10 cellular contexts compared by ENCODE assay signal in genomic region chr21:14236180-14236579, GRCh38. TPM values are rescaled to one million over a fixed set of nuclear protein-coding genes. Genes with fewer than 3 reads are reported as not detected.
"Had no signal": no experiment of that assay in that cellular context is flagged by ENCODE, and none has a peak within 500 bp of the region (broad histone marks: within the 10 kb centered on the region; RNA-seq: fewer than 3 reads in every experiment).

No MANE protein-coding gene starts in this region.

- H3K27ac Mint-ChIP-seq: IgD-negative memory B cell had no signal

- H3K9ac ChIP-seq: KMS-11 had no signal

- H3K4me3 Mint-ChIP-seq: IgD-negative memory B cell had no signal

- H3K4me3 ChIP-seq: K562 had no signal

- H3K4me1 Mint-ChIP-seq: IgD-negative memory B cell had no signal

- H3K36me3 Mint-ChIP-seq: IgD-negative memory B cell had no signal

- DNase-seq: IMR-90, KBM-7, KG1 had no signal

- H3K27ac ChIP-seq: HL-60, KMS-11 had no signal

- H3K9me3 Mint-ChIP-seq: IgD-negative memory B cell had no signal

- H3K27me3 Mint-ChIP-seq: IgD-negative memory B cell had no signal

- ATAC-seq: HepG2, K562 had no signal

- H3K4me2 ChIP-seq: KMS-11 had no signal

RNA-seq across cellular contexts. Expression of gene RBM11, which starts 20.2 kb away (rescaled TPM):
- total RNA-seq: HT-29 had no signal

RNA-seq across cellular contexts. Expression of gene LIPI, which starts 25.4 kb away (rescaled TPM):
- total RNA-seq: HepG2, HT-29, HT1080, IMR-90, K562 had no signal
- polyA plus RNA-seq: HepG2, IgD-negative memory B cell, IMR-90, K562 had no signal
